Comparison of ENCODE assay signal across 10 cellular contexts in the genomic region with DNA sequence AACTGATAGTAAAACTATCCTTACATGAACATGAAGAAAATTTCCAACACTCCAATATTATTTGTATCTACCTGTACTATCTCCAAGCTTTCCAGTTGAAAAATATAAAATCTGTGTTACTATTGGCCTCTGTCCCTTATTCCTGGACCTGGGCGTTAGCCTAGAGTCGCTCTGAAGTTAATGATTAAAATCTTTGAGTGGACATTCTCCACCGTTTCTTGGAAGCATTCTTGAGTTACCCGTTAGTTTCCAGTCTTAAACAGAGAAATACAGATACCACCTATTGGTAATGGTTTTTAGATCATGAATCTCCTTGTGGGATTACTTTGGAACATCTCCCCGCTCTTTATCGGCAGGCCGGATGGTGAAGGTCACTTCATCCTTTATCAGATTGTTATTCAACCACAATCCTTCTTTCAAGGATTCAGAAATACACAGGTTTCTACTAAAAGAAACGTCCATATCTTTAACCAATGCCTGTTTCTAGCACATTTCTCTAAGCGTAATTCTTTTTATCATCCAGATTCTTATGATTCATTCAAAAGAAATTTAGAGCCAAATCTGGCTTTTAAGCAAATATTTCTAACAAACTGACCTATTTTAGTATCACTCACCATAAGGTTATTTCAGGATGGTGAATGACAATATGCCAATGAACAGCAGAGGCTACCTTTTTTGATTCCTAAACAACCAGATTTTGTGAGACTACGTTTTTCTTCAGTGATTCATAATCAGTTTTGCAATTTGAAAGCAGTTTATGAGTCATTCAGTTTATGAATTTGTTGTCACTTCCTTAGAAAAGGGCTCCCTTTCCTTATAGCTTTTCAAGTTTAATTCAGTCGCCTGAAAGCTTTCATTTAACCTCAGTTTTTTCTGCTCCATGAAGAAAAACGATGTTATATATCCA.
DNase-seq lines count a peak whose midpoint lies in the region; ATAC-seq and TF ChIP-seq lines count a peak whose summit lies in the region.
"Had no signal": no experiment of that assay in that cellular context is flagged by ENCODE, and none has a peak within 500 bp of the region (broad histone marks: within the 10 kb centered on the region; RNA-seq: fewer than 3 reads in every experiment).

No MANE protein-coding gene starts in this region.

- H3K27ac Mint-ChIP-seq in T-helper 1 cell treated with Interleukin-12 subunit alpha and Interleukin-12 subunit beta and Interleukin-4 antibody, amounts not matched to agents 30 μg/mL and 1 μg/mL, for 36 hours: peak overlapping the region; percentile 88

- no peaks in the 10 kb centered on the region for H3K9me3 Mint-ChIP-seq in T-helper 1 cell treated with Interleukin-12 subunit alpha and Interleukin-12 subunit beta and Interleukin-4 antibody, amounts not matched to agents 30 μg/mL and 1 μg/mL, for 36 hours

- TF ChIP-seq CTCF in left ventricle myocardium inferior (IDR thresholded peaks at IDR 0.05; ENCODE audit: borderline replicate concordance) (no peak), stomach (IDR thresholded peaks at IDR 0.05) (no peak)

- H3K27ac ChIP-seq in left ventricle myocardium inferior (replicated peaks) (peak overlapping the region; percentile 66), stomach (peak overlapping the region; percentile 39 to 89 (median 82))
- H3K27ac ChIP-seq: BLaER1 had no signal

- no peaks in the 10 kb centered on the region for H3K36me3 Mint-ChIP-seq in T-helper 1 cell treated with Interleukin-12 subunit alpha and Interleukin-12 subunit beta and Interleukin-4 antibody, amounts not matched to agents 30 μg/mL and 1 μg/mL, for 36 hours (ENCODE audit: low read depth)

- TF ChIP-seq EP300 in stomach (IDR thresholded peaks at IDR 0.05): no peak

- no peak for ATAC-seq in HG03439 (IDR thresholded peaks at IDR 0.05; ENCODE audit: unreplicated experiment)
- ATAC-seq in HG02840 (IDR thresholded peaks at IDR 0.05; ENCODE audit: low FRiP score, unreplicated experiment): no peak

- H3K4me3 ChIP-seq in left ventricle myocardium inferior: no peak overlapping the region
- no peak overlapping the region for H3K4me3 ChIP-seq in stomach
- H3K4me3 ChIP-seq: BLaER1 had no signal

- H3K27me3 ChIP-seq in left ventricle myocardium inferior (ENCODE audit: low read depth) (no peaks in the 10 kb centered on the region), stomach (no peaks in the 10 kb centered on the region)
- H3K27me3 ChIP-seq: BLaER1 had no signal

- DNase-seq in SIG-M5 treated with dmso at 0.1 percent for 504 hours (lab: John Stamatoyannopoulos, UW; ENCODE audit: unreplicated experiment) (peak; percentile 36), SIG-M5 (lab: John Stamatoyannopoulos, UW) (no peak), left ventricle myocardium inferior (no peak), stomach (no peak), HK-2 (ENCODE audit: unreplicated experiment) (no peak)
- DNase-seq: WERI-Rb-1 had no signal

- peaks cover 34% of the 10 kb centered on the region for H3K4me1 Mint-ChIP-seq in T-helper 1 cell treated with Interleukin-12 subunit alpha and Interleukin-12 subunit beta and Interleukin-4 antibody, amounts not matched to agents 30 μg/mL and 1 μg/mL, for 36 hours (ENCODE audit: low read depth)

- no peaks in the 10 kb centered on the region for H3K27me3 Mint-ChIP-seq in T-helper 1 cell treated with Interleukin-12 subunit alpha and Interleukin-12 subunit beta and Interleukin-4 antibody, amounts not matched to agents 30 μg/mL and 1 μg/mL, for 36 hours (ENCODE audit: low read depth)

- intact Hi-C loops in left ventricle myocardium inferior (cut with micrococcal nuclease): no loop called here
- intact Hi-C loops in stomach (cut with DNase I; ENCODE audit: low total_unique reads): no loop called here

- 25 to 41% (median 36%) methylated on average over 12 of the region's 12 CpGs for WGBS in stomach, 5 donors

- H3K9me3 ChIP-seq in left ventricle myocardium inferior (replicated peaks): no peaks in the 10 kb centered on the region
- no peaks in the 10 kb centered on the region for H3K9me3 ChIP-seq in stomach
- H3K9me3 ChIP-seq: BLaER1 had no signal

- H3K4me1 ChIP-seq in left ventricle myocardium inferior (peaks cover 28% of the 10 kb centered on the region), stomach (peaks cover 29 to 48% (median 41%) of the 10 kb centered on the region in 4 donors)

- H3K36me3 ChIP-seq in left ventricle myocardium inferior: no peaks in the 10 kb centered on the region
- no peaks in the 10 kb centered on the region for H3K36me3 ChIP-seq in stomach
- H3K36me3 ChIP-seq: BLaER1, WERI-Rb-1 had no signal

- no peak overlapping the region for H3K4me3 Mint-ChIP-seq in T-helper 1 cell treated with Interleukin-12 subunit alpha and Interleukin-12 subunit beta and Interleukin-4 antibody, amounts not matched to agents 30 μg/mL and 1 μg/mL, for 36 hours

- no peak for TF ChIP-seq POLR2A in stomach (IDR thresholded peaks at IDR 0.05)
